1 cellular context compared by ENCODE assay signal in genomic region chr9:93513606-93514005, GRCh38.
TF ChIP-seq lines count a peak whose summit lies in the region.

No MANE protein-coding gene starts in this region.

TF ChIP-seq in IMR-90, 13 proteins besides CTCF, POLR2A, EP300 and RAD21:
- TF ChIP-seq CEBPB (IDR thresholded peaks at IDR 0.05; ENCODE audit: low read depth, low read length) (no peak), ELK1 (IDR thresholded peaks at IDR 0.05; ENCODE audit: borderline replicate concordance, low read depth, low read length) (no peak), MAFK (IDR thresholded peaks at IDR 0.05; ENCODE audit: low read depth, low read length) (no peak), BHLHE40 (IDR thresholded peaks at IDR 0.05; ENCODE audit: low read depth, low read length) (no peak), USF2 (IDR thresholded peaks at IDR 0.05; ENCODE audit: low read depth, low read length) (no peak), FOS (IDR thresholded peaks at IDR 0.05; ENCODE audit: low read depth, low read length) (no peak), NFE2L2 (IDR thresholded peaks at IDR 0.05; ENCODE audit: low read depth, low read length) (no peak), SMC3 (IDR thresholded peaks at IDR 0.05; ENCODE audit: low read depth, low read length) (no peak), RCOR1 (IDR thresholded peaks at IDR 0.05; ENCODE audit: insufficient replicate concordance, low read length) (no peak), RFX5 (IDR thresholded peaks at IDR 0.05; ENCODE audit: low read depth, low read length) (no peak), MXI1 (IDR thresholded peaks at IDR 0.05; ENCODE audit: borderline replicate concordance, low read depth, low read length) (no peak), MAZ (IDR thresholded peaks at IDR 0.05; ENCODE audit: borderline replicate concordance, low read depth, low read length) (no peak), CHD1 (IDR thresholded peaks at IDR 0.05; ENCODE audit: low read depth, low read length) (no peak)
